8 cellular contexts compared by ENCODE assay signal in genomic region chr7:102063736-102064135, GRCh38.
DNase-seq lines count a peak whose midpoint lies in the region; ATAC-seq and TF ChIP-seq lines count a peak whose summit lies in the region.

No MANE protein-coding gene starts in this region.

- H3K9me3 ChIP-seq in OCI-LY1 (ENCODE audit: low read length) (no peaks in the 10 kb centered on the region), neuronal stem cell (replicated peaks in 1 of 2; ENCODE audit: control insufficient read depth in 2 of 2, insufficient read depth in 1 of 2, low read depth in 1 of 2, low read length in 2 of 2) (no peaks in the 10 kb centered on the region)

- no peak overlapping the region for H3K14ac ChIP-seq in neuronal stem cell (ENCODE audit: low read length)

- H2BK15ac ChIP-seq in neuronal stem cell (ENCODE audit: low read length), result no peak overlapping the region

- H3K4me2 ChIP-seq in OCI-LY1 (ENCODE audit: low read length) (no peak overlapping the region; the same call in 1 of the 2 replicates), neuronal stem cell (ENCODE audit: insufficient read depth, low read length, poor library complexity, severe bottlenecking) (no peak overlapping the region)

- no peaks in the 10 kb centered on the region for H3K27me3 ChIP-seq in OCI-LY1 (ENCODE audit: insufficient read depth, low read length)
- no peaks in the 10 kb centered on the region for H3K27me3 ChIP-seq in neuronal stem cell (ENCODE audit: control insufficient read depth in 3 of 3, insufficient read depth in 3 of 3, low read depth in 1 of 3, low read length in 3 of 3)

- no peaks in the 10 kb centered on the region for H3K9me2 ChIP-seq in OCI-LY1 (ENCODE audit: low read depth, low read length)

- no peak overlapping the region for H2BK5ac ChIP-seq in neuronal stem cell (ENCODE audit: low read length)

- no peak overlapping the region for H4K91ac ChIP-seq in neuronal stem cell (ENCODE audit: low read depth, low read length, poor library complexity)

- DNase-seq in EH (ENCODE audit: low read depth) (peak; percentile 87), fibroblast of pulmonary artery (ENCODE audit: low read depth) (peak; percentile 66), neuronal stem cell (ENCODE audit: low spot score) (no peak), caudate nucleus (lab: John Stamatoyannopoulos, UW) (no peak), NCI-H1436 treated with DMSO at 0.1 percent for 48 hours (lab: John Stamatoyannopoulos, UW) (no peak), GM13977 (ENCODE audit: low spot score) (no peak)

- H3K4me3 ChIP-seq in OCI-LY1 (ENCODE audit: low read depth, low read length, poor library complexity, severe bottlenecking) (no peak overlapping the region), fibroblast of pulmonary artery (replicated peaks; ENCODE audit: low read depth, low read length) (no peak overlapping the region), neuronal stem cell (ENCODE audit: low read length in 2 of 2) (no peak overlapping the region)

- no peak overlapping the region; the same call in 1 of the 2 replicates for H3K9ac ChIP-seq in OCI-LY1 (ENCODE audit: low read length)
- no peak overlapping the region for H3K9ac ChIP-seq in neuronal stem cell (ENCODE audit: low read depth, low read length, poor library complexity)

- H3K27ac ChIP-seq in OCI-LY1 (ENCODE audit: low read depth, low read length, poor library complexity, severe bottlenecking) (peak overlapping the region; percentile 89), neuronal stem cell (replicated peaks; ENCODE audit: low read length) (no peak overlapping the region), caudate nucleus (ENCODE audit: low read depth, low read length) (no peak overlapping the region)

- no peak overlapping the region for H2BK120ac ChIP-seq in neuronal stem cell (ENCODE audit: low read depth, low read length)

- H2BK12ac ChIP-seq in neuronal stem cell (ENCODE audit: low read length), result no peak overlapping the region

- H3K79me1 ChIP-seq in neuronal stem cell (ENCODE audit: low read depth, low read length), result peaks cover 2% of the 10 kb centered on the region

- H4K20me1 ChIP-seq in OCI-LY1 (ENCODE audit: insufficient read depth, low read length), result no peaks in the 10 kb centered on the region

- no peak overlapping the region for H2AK5ac ChIP-seq in neuronal stem cell (ENCODE audit: low read depth, low read length)

- H3K4me1 ChIP-seq in OCI-LY1 (ENCODE audit: insufficient read depth, low read length, severe bottlenecking), result peaks cover 75% of the 10 kb centered on the region
- peaks cover 4 to 10% of the 10 kb centered on the region in 2 donors for H3K4me1 ChIP-seq in neuronal stem cell (ENCODE audit: control insufficient read depth in 2 of 2, insufficient read depth in 1 of 2, low read depth in 1 of 2, low read length in 2 of 2)

- no peak for TF ChIP-seq CTCF in OCI-LY1 (IDR thresholded peaks at IDR 0.05; ENCODE audit: low read length)
- TF ChIP-seq CTCF in fibroblast of pulmonary artery (IDR thresholded peaks at IDR 0.05; ENCODE audit: low read length, missing control alignments), result no peak
- no peak for TF ChIP-seq CTCF in GM13977 (IDR thresholded peaks at IDR 0.05; ENCODE audit: extremely low read depth, insufficient read depth, missing control alignments)

- peaks cover 17% of the 10 kb centered on the region for H3K36me3 ChIP-seq in OCI-LY1 (ENCODE audit: insufficient read depth, low read length)
- H3K36me3 ChIP-seq in neuronal stem cell (replicated peaks in 1 of 2; ENCODE audit: control insufficient read depth in 2 of 2, insufficient read depth in 2 of 2, low read length in 2 of 2), result no peaks in the 10 kb centered on the region

- ATAC-seq in GM19397 (IDR thresholded peaks at IDR 0.05; ENCODE audit: unreplicated experiment), result no peak

- peak overlapping the region; percentile 32 for H3K18ac ChIP-seq in neuronal stem cell (ENCODE audit: low read length)

- H4K8ac ChIP-seq in neuronal stem cell (ENCODE audit: low read depth, low read length), result no peak overlapping the region

- no peaks in the 10 kb centered on the region for H3F3A ChIP-seq in OCI-LY1 (ENCODE audit: insufficient read depth, low read length)

- in situ Hi-C loops in GM13977 (cut with MboI; ENCODE audit: low pct_unique_long_range_greater_than_20kb, low sequenced_read_pairs, unreplicated experiment), result no loop called here

- WGBS in neuronal stem cell (ENCODE audit: extremely low coverage in 2 of 2, insufficient read length in 2 of 2, insufficient replicate concordance in 1 of 2), 2 donors, result no CpG with 5 or more reads among the region's 8 CpGs

- H2AFZ ChIP-seq in OCI-LY1 (ENCODE audit: low read length) (no peak overlapping the region), neuronal stem cell (ENCODE audit: low read length) (no peak overlapping the region)

- H3K79me2 ChIP-seq in OCI-LY1 (ENCODE audit: insufficient read depth, low read length), result peaks cover 5% of the 10 kb centered on the region

- H3K23ac ChIP-seq in neuronal stem cell (ENCODE audit: low read depth, low read length, poor library complexity), result no peak overlapping the region

- no peak overlapping the region for H3K4ac ChIP-seq in neuronal stem cell (ENCODE audit: low read length)

Comparison
In these comparisons a context has a peak if more than half of its experiments do, and no peak if none do; other contexts are left out.
1. DNase-seq: peak in EH (single experiment) and fibroblast of pulmonary artery (single experiment); none in neuronal stem cell (single experiment), caudate nucleus (0 of 61), NCI-H1436 treated with DMSO at 0.1 percent for 48 hours (single experiment) and GM13977 (single experiment).